9 cellular contexts compared by ENCODE assay signal in genomic region chr6:44010411-44011349, GRCh38.
DNase-seq lines count a peak whose midpoint lies in the region; ATAC-seq, FAIRE-seq and TF ChIP-seq lines count a peak whose summit lies in the region.
"Had no signal": no experiment of that assay in that cellular context is flagged by ENCODE, and none has a peak within 500 bp of the region (broad histone marks: within the 10 kb centered on the region; RNA-seq: fewer than 3 reads in every experiment).

No MANE protein-coding gene starts in this region.

- H3K4me1 ChIP-seq in BE2C (peaks cover 15% of the 10 kb centered on the region), astrocyte (ENCODE audit: insufficient read depth, low read length) (peaks cover 33% of the 10 kb centered on the region), ovary (ENCODE audit: insufficient read depth) (no peaks in the 10 kb centered on the region), colonic mucosa (no peaks in the 10 kb centered on the region)

- H3K27ac Mint-ChIP-seq in astrocyte (ENCODE audit: unreplicated experiment): peak overlapping the region; percentile 62
- no peak overlapping the region for H3K27ac Mint-ChIP-seq in T-helper 2 cell treated with Interferon-gamma antibody and Interleukin-4, amounts not matched to agents 5 μg/mL and 100 μg/mL, for 36 hours

- H3K27me3 Mint-ChIP-seq in astrocyte (ENCODE audit: low read depth, unreplicated experiment): peaks cover 2% of the 10 kb centered on the region
- peaks cover 9% of the 10 kb centered on the region for H3K27me3 Mint-ChIP-seq in T-helper 2 cell treated with Interferon-gamma antibody and Interleukin-4, amounts not matched to agents 5 μg/mL and 100 μg/mL, for 36 hours (ENCODE audit: low read depth)

- peaks cover 30% of the 10 kb centered on the region for H3K4me1 Mint-ChIP-seq in astrocyte (ENCODE audit: low read depth, unreplicated experiment)
- H3K4me1 Mint-ChIP-seq in T-helper 2 cell treated with Interferon-gamma antibody and Interleukin-4, amounts not matched to agents 5 μg/mL and 100 μg/mL, for 36 hours (ENCODE audit: low read depth): no peaks in the 10 kb centered on the region

- no peaks in the 10 kb centered on the region for H3K36me3 ChIP-seq in BE2C
- H3K36me3 ChIP-seq in astrocyte (ENCODE audit: insufficient read depth, low read length): no peaks in the 10 kb centered on the region
- H3K36me3 ChIP-seq in ovary: no peaks in the 10 kb centered on the region
- no peaks in the 10 kb centered on the region for H3K36me3 ChIP-seq in colonic mucosa
- H3K36me3 ChIP-seq: thoracic aorta had no signal

- no peak for TF ChIP-seq EP300 in ovary (IDR thresholded peaks at IDR 0.05)

- no peaks in the 10 kb centered on the region for H3K9me3 ChIP-seq in BE2C
- peaks cover 15% of the 10 kb centered on the region for H3K9me3 ChIP-seq in astrocyte (ENCODE audit: insufficient read depth, low read depth, low read length)
- no peaks in the 10 kb centered on the region for H3K9me3 ChIP-seq in ovary
- H3K9me3 ChIP-seq in colonic mucosa: no peaks in the 10 kb centered on the region

- no peaks in the 10 kb centered on the region for H4K20me1 ChIP-seq in astrocyte (ENCODE audit: insufficient read depth, low read length)

- H3K36me3 Mint-ChIP-seq in astrocyte (ENCODE audit: low read depth, unreplicated experiment): no peaks in the 10 kb centered on the region
- H3K36me3 Mint-ChIP-seq in T-helper 2 cell treated with Interferon-gamma antibody and Interleukin-4, amounts not matched to agents 5 μg/mL and 100 μg/mL, for 36 hours (ENCODE audit: low read depth): no peaks in the 10 kb centered on the region

- intact Hi-C loops in ovary (cut with DNase I): no loop called here
- intact Hi-C loops in colonic mucosa (cut with DNase I): no loop called here

- no peak for TF ChIP-seq POLR2A in ovary (IDR thresholded peaks at IDR 0.05)

- H3K27ac ChIP-seq in astrocyte (ENCODE audit: low read depth, low read length): peak overlapping the region; percentile 88
- H3K27ac ChIP-seq in ovary: no peak overlapping the region
- no peak overlapping the region for H3K27ac ChIP-seq in colonic mucosa
- H3K27ac ChIP-seq: thoracic aorta had no signal

- no peak overlapping the region for H2AFZ ChIP-seq in astrocyte (ENCODE audit: low read depth, low read length)

- H3K4me3 Mint-ChIP-seq in astrocyte (ENCODE audit: unreplicated experiment): peak overlapping the region; percentile 58
- no peak overlapping the region for H3K4me3 Mint-ChIP-seq in T-helper 2 cell treated with Interferon-gamma antibody and Interleukin-4, amounts not matched to agents 5 μg/mL and 100 μg/mL, for 36 hours

- peak overlapping the region; percentile 80 for H3K4me2 ChIP-seq in astrocyte (ENCODE audit: low read length)

- peak; percentile 46 for DNase-seq in BE2C
- peak; percentile 11 for DNase-seq in LoVo (ENCODE audit: low spot score)
- DNase-seq in astrocyte (ENCODE audit: low read depth): peak; percentile 98
- peak; percentile 99 for DNase-seq in kidney tubule cell (ENCODE audit: low spot score)
- no peak for DNase-seq in ovary
- no peak for DNase-seq in colonic mucosa
- no peak for DNase-seq in T-helper 2 cell treated with Interferon-gamma antibody and Interleukin-4, amounts not matched to agents 5 μg/mL and 100 μg/mL, for 36 hours (ENCODE audit: low spot score)

- FAIRE-seq in astrocyte (lab: Jason Lieb, UNC): peak; percentile 82

- peak; percentile 43 for TF ChIP-seq CTCF in BE2C (IDR thresholded peaks at IDR 0.05; ENCODE audit: low read depth, low read length)
- no peak for TF ChIP-seq CTCF in astrocyte (IDR thresholded peaks at IDR 0.05; ENCODE audit: insufficient read depth, low read depth, low read length)
- TF ChIP-seq CTCF in ovary (IDR thresholded peaks at IDR 0.05): no peak
- TF ChIP-seq CTCF in colonic mucosa (IDR thresholded peaks at IDR 0.05): no peak

- H3K9ac ChIP-seq in astrocyte (ENCODE audit: low read length): peak overlapping the region; percentile 70
- no peak overlapping the region for H3K9ac ChIP-seq in colonic mucosa (ENCODE audit: low read depth in 2 of 2, low read length in 2 of 2)

- H3K27me3 ChIP-seq in BE2C (no peaks in the 10 kb centered on the region), astrocyte (ENCODE audit: insufficient read depth, low read length) (no peaks in the 10 kb centered on the region), ovary (no peaks in the 10 kb centered on the region), colonic mucosa (no peaks in the 10 kb centered on the region)

- peaks cover 3% of the 10 kb centered on the region for H3K9me3 Mint-ChIP-seq in astrocyte (ENCODE audit: unreplicated experiment)
- no peaks in the 10 kb centered on the region for H3K9me3 Mint-ChIP-seq in T-helper 2 cell treated with Interferon-gamma antibody and Interleukin-4, amounts not matched to agents 5 μg/mL and 100 μg/mL, for 36 hours

- H3K79me2 ChIP-seq in astrocyte (ENCODE audit: insufficient read depth, low read length): no peaks in the 10 kb centered on the region

- H3K4me3 ChIP-seq in BE2C (ENCODE audit: low read depth, low read length): no peak overlapping the region
- peak overlapping the region; percentile 26 for H3K4me3 ChIP-seq in astrocyte (ENCODE audit: insufficient read depth, low read depth, low read length)
- no peak overlapping the region for H3K4me3 ChIP-seq in ovary
- no peak overlapping the region for H3K4me3 ChIP-seq in colonic mucosa
- H3K4me3 ChIP-seq: thoracic aorta had no signal

- 83 to 90% (median 84%) methylated on average over 11 of the region's 11 CpGs for WGBS in ovary, 3 donors

- ATAC-seq in GM21576 (IDR thresholded peaks at IDR 0.05; ENCODE audit: unreplicated experiment): no peak

Comparison
In these comparisons a context has a peak if more than half of its experiments do, and no peak if none do; other contexts are left out.
1. DNase-seq: peak in BE2C (single experiment), LoVo (single experiment), astrocyte (single experiment) and kidney tubule cell (single experiment); none in ovary (0 of 5), colonic mucosa (single experiment) and T-helper 2 cell treated with Interferon-gamma antibody and Interleukin-4, amounts not matched to agents 5 μg/mL and 100 μg/mL, for 36 hours (single experiment).